14 cellular contexts compared by ENCODE assay signal in the genomic region with DNA sequence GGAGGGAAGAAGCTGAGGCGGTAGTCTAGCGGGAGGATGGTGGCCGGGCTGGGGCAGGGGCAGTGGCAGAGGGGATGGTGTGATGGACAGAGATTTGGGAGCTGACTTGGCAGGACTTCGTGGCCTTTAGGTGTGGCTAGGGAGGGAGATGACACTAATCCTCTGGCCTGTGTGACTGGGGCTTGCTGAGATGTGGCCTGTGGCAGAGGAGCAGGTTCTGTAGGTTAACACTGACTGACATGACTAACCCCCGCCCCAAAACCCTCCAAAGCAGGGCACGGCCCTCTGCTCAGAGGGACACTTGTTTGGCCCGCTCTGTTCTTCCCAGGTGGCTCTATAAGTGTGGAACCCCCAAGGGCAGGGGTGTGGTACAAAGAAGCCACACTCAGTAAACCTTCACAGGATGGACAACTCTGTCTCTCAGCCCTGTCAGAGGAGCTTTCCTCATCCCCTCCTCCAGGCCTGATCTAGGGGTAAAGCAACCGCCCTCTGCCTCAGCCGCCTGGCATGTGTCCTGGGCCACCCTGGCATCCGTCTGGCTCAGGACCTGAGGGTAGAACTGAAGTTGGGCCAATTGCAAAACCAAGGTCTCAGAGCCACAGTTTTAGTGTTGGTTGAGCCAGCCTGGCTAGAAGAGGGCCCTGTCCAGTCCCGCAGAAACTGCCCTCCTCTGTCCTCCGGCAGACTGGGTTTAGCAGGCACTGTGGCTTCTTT.
DNase-seq lines count a peak whose midpoint lies in the region; ATAC-seq and TF ChIP-seq lines count a peak whose summit lies in the region.
"Had no signal": no experiment of that assay in that cellular context is flagged by ENCODE, and none has a peak within 500 bp of the region (broad histone marks: within the 10 kb centered on the region; RNA-seq: fewer than 3 reads in every experiment).

No MANE protein-coding gene starts in this region.

- no peak for ATAC-seq in stimulated activated naive CD8-positive, alpha-beta T cell treated with anti-CD3 and anti-CD28 coated beads, Interleukin-15, amount 100 ng/mL, for 72 hours
- no peak for ATAC-seq in HG03457 (IDR thresholded peaks at IDR 0.05; ENCODE audit: unreplicated experiment)

- H3K36me3 Mint-ChIP-seq in stimulated activated naive CD8-positive, alpha-beta T cell treated with anti-CD3 and anti-CD28 coated beads, Interleukin-15, Interleukin-2, amounts not matched to agents 100 ng/mL and 50 ng/mL, for 24 hours (ENCODE audit: low read depth): no peaks in the 10 kb centered on the region
- H3K36me3 Mint-ChIP-seq: natural killer cell had no signal

- H3K4me3 ChIP-seq in neutrophil (ENCODE audit: low read depth in 1 of 2, low read length in 1 of 2): no peak overlapping the region

- peaks cover 90% of the 10 kb centered on the region for H3K36me3 ChIP-seq in neutrophil

- no peak for TF ChIP-seq CTCF in neutrophil (IDR thresholded peaks at IDR 0.05)

- H3K27me3 Mint-ChIP-seq in stimulated activated naive CD8-positive, alpha-beta T cell treated with anti-CD3 and anti-CD28 coated beads, Interleukin-15, Interleukin-2, amounts not matched to agents 100 ng/mL and 50 ng/mL, for 24 hours: no peaks in the 10 kb centered on the region
- H3K27me3 Mint-ChIP-seq in stimulated activated naive CD8-positive, alpha-beta T cell treated with anti-CD3 and anti-CD28 coated beads, Interleukin-15, amount 100 ng/mL, for 72 hours: no peaks in the 10 kb centered on the region

- peak overlapping the region; percentile 13 for H3K27ac Mint-ChIP-seq in stimulated activated naive CD8-positive, alpha-beta T cell treated with anti-CD3 and anti-CD28 coated beads, Interleukin-15, Interleukin-2, amounts not matched to agents 100 ng/mL and 50 ng/mL, for 24 hours
- H3K27ac Mint-ChIP-seq in stimulated activated naive CD8-positive, alpha-beta T cell treated with anti-CD3 and anti-CD28 coated beads, Interleukin-15, amount 100 ng/mL, for 72 hours: no peak overlapping the region
- H3K27ac Mint-ChIP-seq: natural killer cell had no signal

- H3K4me1 Mint-ChIP-seq in stimulated activated naive CD8-positive, alpha-beta T cell treated with anti-CD3 and anti-CD28 coated beads, Interleukin-15, Interleukin-2, amounts not matched to agents 100 ng/mL and 50 ng/mL, for 24 hours (ENCODE audit: low read depth): peaks cover 37% of the 10 kb centered on the region
- H3K4me1 Mint-ChIP-seq in stimulated activated naive CD8-positive, alpha-beta T cell treated with anti-CD3 and anti-CD28 coated beads, Interleukin-15, amount 100 ng/mL, for 72 hours: peaks cover 42% of the 10 kb centered on the region

- H3K27ac ChIP-seq in epithelial cell of prostate: peak overlapping the region; percentile 65
- H3K27ac ChIP-seq in neutrophil: peak overlapping the region; percentile 35

- no peak overlapping the region for H3K4me3 Mint-ChIP-seq in stimulated activated naive CD8-positive, alpha-beta T cell treated with anti-CD3 and anti-CD28 coated beads, Interleukin-15, Interleukin-2, amounts not matched to agents 100 ng/mL and 50 ng/mL, for 24 hours
- H3K4me3 Mint-ChIP-seq in stimulated activated naive CD8-positive, alpha-beta T cell treated with anti-CD3 and anti-CD28 coated beads, Interleukin-15, amount 100 ng/mL, for 72 hours: no peak overlapping the region
- H3K4me3 Mint-ChIP-seq: activated T-helper 1 cell treated with anti-CD3 and anti-CD28 coated beads, Interleukin-12 subunit alpha, Interleukin-12 subunit beta, Interleukin-2, Interleukin-4 antibody, amounts not matched to agents 30 ng/mL and 10 ng/mL and 1 ng/mL, durations not matched to agents 14 hours and 24 hours and 36 hours; natural killer cell had no signal

- intact Hi-C loops in posterior cingulate gyrus (cut with DNase I): no loop called here

- no peaks in the 10 kb centered on the region for H3K9me3 Mint-ChIP-seq in stimulated activated naive CD8-positive, alpha-beta T cell treated with anti-CD3 and anti-CD28 coated beads, Interleukin-15, Interleukin-2, amounts not matched to agents 100 ng/mL and 50 ng/mL, for 24 hours
- H3K9me3 Mint-ChIP-seq in stimulated activated naive CD8-positive, alpha-beta T cell treated with anti-CD3 and anti-CD28 coated beads, Interleukin-15, amount 100 ng/mL, for 72 hours: no peaks in the 10 kb centered on the region
- H3K9me3 Mint-ChIP-seq: activated T-helper 1 cell treated with anti-CD3 and anti-CD28 coated beads, Interleukin-12 subunit alpha, Interleukin-12 subunit beta, Interleukin-2, Interleukin-4 antibody, amounts not matched to agents 30 ng/mL and 10 ng/mL and 1 ng/mL, durations not matched to agents 14 hours and 24 hours and 36 hours; natural killer cell had no signal

- no peak for DNase-seq in stimulated activated naive CD8-positive, alpha-beta T cell treated with anti-CD3 and anti-CD28 coated beads, Interleukin-15, amount 100 ng/mL, for 72 hours
- DNase-seq in epithelial cell of prostate (ENCODE audit: low read depth, low spot score): no peak
- no peak for DNase-seq in stimulated activated CD4-positive, alpha-beta T cell treated with anti-CD3 and anti-CD28 coated beads, Interleukin-4, amount 100 ng/mL, for 4 hours
- DNase-seq in posterior cingulate gyrus: no peak
- no peak for DNase-seq in stimulated activated CD4-positive, alpha-beta T cell treated with anti-CD3 and anti-CD28 coated beads, Interleukin-1b, Interleukin-23, amount 100 ng/mL, for 48 hours
- DNase-seq: EL; natural killer cell; NCI-H748 treated with DMSO at 0.1 percent for 48 hours; stimulated activated CD4-positive, alpha-beta T cell treated with anti-CD3 and anti-CD28 coated beads, Interleukin-12 subunit alpha, Interleukin-12 subunit beta, amount 100 ng/mL, for 4 hours; stimulated activated CD8-positive, alpha-beta memory T cell treated with anti-CD3 and anti-CD28 coated beads, Interleukin-4, amount 100 ng/mL, for 48 hours had no signal

- no peaks in the 10 kb centered on the region for H3K9me3 ChIP-seq in neutrophil

- no peaks in the 10 kb centered on the region for H3K27me3 ChIP-seq in neutrophil

- H3K4me1 ChIP-seq in neutrophil (ENCODE audit: control insufficient read depth in 1 of 2, insufficient read depth in 1 of 2, low read depth in 1 of 2, low read length in 1 of 2): no peaks in the 10 kb centered on the region
